Comparison of ENCODE assay signal across 8 cellular contexts in the genomic region with DNA sequence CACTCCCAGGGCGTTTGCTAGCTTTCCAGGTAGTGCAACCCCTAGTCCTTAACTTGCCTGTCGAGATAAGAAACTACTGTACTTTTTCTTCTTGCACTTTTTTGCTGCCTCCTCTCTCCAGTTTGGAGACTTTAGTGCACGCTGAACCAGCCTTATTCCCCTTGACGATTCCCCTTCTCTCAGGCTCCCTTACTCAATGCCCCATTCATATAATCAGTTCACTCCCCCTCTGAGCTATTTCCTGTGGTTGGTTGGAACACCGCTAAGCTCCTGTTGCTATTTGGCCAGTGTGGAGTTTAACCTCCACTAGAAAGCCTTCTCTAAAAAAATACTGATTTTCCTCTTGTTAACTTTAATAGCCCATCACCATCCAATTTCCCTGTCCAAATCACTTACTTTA. TPM values are rescaled to one million over a fixed set of nuclear protein-coding genes. Genes with fewer than 3 reads are reported as not detected.
DNase-seq lines count a peak whose midpoint lies in the region; ATAC-seq and TF ChIP-seq lines count a peak whose summit lies in the region.

No MANE protein-coding gene starts in this region.

- H3K4me3 ChIP-seq in AG04449 (ENCODE audit: low read depth, low read length) (peak overlapping the region; percentile 82), GM12875 (ENCODE audit: low read depth, low read length) (peak overlapping the region; percentile 69), heart left ventricle (peak overlapping the region; percentile 70 to 90 (median 79))

- H3K27me3 ChIP-seq in heart left ventricle = no peaks in the 10 kb centered on the region

- H3K27me3 Mint-ChIP-seq in activated naive CD8-positive, alpha-beta T cell treated with anti-CD3 and anti-CD28 coated beads, Interleukin-2, amount 10 ng/mL, durations not matched to agents 7 days and 5 days = no peaks in the 10 kb centered on the region

- no peak for DNase-seq in AG04449 (ENCODE audit: low read depth, low spot score)
- peak; percentile 36 for DNase-seq in NCI-H2227 treated with DMSO at 0.1 percent for 48 hours (lab: John Stamatoyannopoulos, UW)
- DNase-seq in activated naive CD8-positive, alpha-beta T cell treated with anti-CD3 and anti-CD28 coated beads, Interleukin-2, amount 10 ng/mL, durations not matched to agents 7 days and 5 days = no peak
- DNase-seq in heart left ventricle = no peak
- DNase-seq in pons (ENCODE audit: low spot score) = peak; percentile 84

- intact Hi-C loops in heart left ventricle (cut with DNase I) = loop anchor here in 4 of 10 donors (5.0 kb wide), 4 partner anchors 50 to 255 kb away; partner anchors contain the start of genes DUSP16 (in 3 of the 4), BORCS5 (in 1 of the 4), CDKN1B (in 1 of the 4) and GPR19 (in 1 of the 4)

- no peaks in the 10 kb centered on the region for H3K9me3 ChIP-seq in heart left ventricle

- peaks cover 13% of the 10 kb centered on the region for H3K36me3 Mint-ChIP-seq in activated naive CD8-positive, alpha-beta T cell treated with anti-CD3 and anti-CD28 coated beads, Interleukin-2, amount 10 ng/mL, durations not matched to agents 7 days and 5 days

- peaks cover 39% of the 10 kb centered on the region for H3K4me1 Mint-ChIP-seq in activated naive CD8-positive, alpha-beta T cell treated with anti-CD3 and anti-CD28 coated beads, Interleukin-2, amount 10 ng/mL, durations not matched to agents 7 days and 5 days

- 0 to 1% (median 0%) methylated on average over 5 of the region's 5 CpGs for WGBS in heart left ventricle, 4 donors

- peak overlapping the region; percentile 90 for H3K4me3 Mint-ChIP-seq in activated naive CD8-positive, alpha-beta T cell treated with anti-CD3 and anti-CD28 coated beads, Interleukin-2, amount 10 ng/mL, durations not matched to agents 7 days and 5 days

- POLR2A ChIA-PET in AG04449 (lab: Yijun Ruan, JAX) = no interaction called here
- POLR2A ChIA-PET in activated naive CD8-positive, alpha-beta T cell treated with anti-CD3 and anti-CD28 coated beads, Interleukin-2, amount 10 ng/mL, durations not matched to agents 7 days and 5 days (lab: Charles Lee) = interaction anchor here (1.0 to 2.2 kb wide), 7 partner anchors 11 to 125 kb away, joined by 3 to 8 read pairs (median 4); no protein-coding TSS in a partner anchor

- peaks cover 0 to 63% (median 25%) of the 10 kb centered on the region in 12 donors for H3K4me1 ChIP-seq in heart left ventricle

- no peak for ATAC-seq in activated naive CD8-positive, alpha-beta T cell treated with anti-CD3 and anti-CD28 coated beads, Interleukin-2, amount 10 ng/mL, durations not matched to agents 7 days and 5 days (ENCODE audit: low read depth)
- ATAC-seq in heart left ventricle = peak in 1 of 4 donors; percentile 32
- ATAC-seq in HG02642 (IDR thresholded peaks at IDR 0.05; ENCODE audit: poor library complexity, unreplicated experiment) = no peak
- ATAC-seq in GM19467 (IDR thresholded peaks at IDR 0.05; ENCODE audit: unreplicated experiment) = no peak

- no peak for TF ChIP-seq POLR2A in heart left ventricle (IDR thresholded peaks at IDR 0.05)

- peak overlapping the region; percentile 91 for H3K27ac Mint-ChIP-seq in activated naive CD8-positive, alpha-beta T cell treated with anti-CD3 and anti-CD28 coated beads, Interleukin-2, amount 10 ng/mL, durations not matched to agents 7 days and 5 days

- H3K9me3 Mint-ChIP-seq in activated naive CD8-positive, alpha-beta T cell treated with anti-CD3 and anti-CD28 coated beads, Interleukin-2, amount 10 ng/mL, durations not matched to agents 7 days and 5 days = no peaks in the 10 kb centered on the region

- H3K27ac ChIP-seq in heart left ventricle = peak overlapping the region; percentile 86 to 98 (median 94)

- TF ChIP-seq CTCF in AG04449 (IDR thresholded peaks at IDR 0.05; ENCODE audit: insufficient read depth, low read length, missing control alignments) = no peak
- TF ChIP-seq CTCF in GM12875 (IDR thresholded peaks at IDR 0.05; ENCODE audit: borderline replicate concordance, insufficient read depth, low read depth, low read length) = no peak
- no peak for TF ChIP-seq CTCF in heart left ventricle (IDR thresholded peaks at IDR 0.05)

- CTCF ChIA-PET in AG04449 (lab: Yijun Ruan, JAX) = interaction anchor here (1.3 to 1.4 kb wide), 2 partner anchors 42 to 49 kb away, joined by 3 to 4 read pairs; partner anchors contain the start of gene DUSP16

- H3K36me3 ChIP-seq in heart left ventricle = peaks cover 0 to 15% (median 3%) of the 10 kb centered on the region in 9 donors

RNA-seq across cellular contexts. Expression of gene CREBL2, which starts 0.7 kb away (rescaled TPM):
- total RNA-seq in activated naive CD8-positive, alpha-beta T cell treated with anti-CD3 and anti-CD28 coated beads, Interleukin-2, amount 10 ng/mL, durations not matched to agents 7 days and 5 days = 10 to 100 TPM; 21.4 to 23.3 TPM
- 10 to 100 TPM; 15.5 to 30.0 (median 19.9) TPM for total RNA-seq in heart left ventricle
- 10 to 100 TPM in 1 of 2 donors, 1 to 10 TPM in 1; 8.8 to 15.6 TPM for polyA plus RNA-seq in heart left ventricle

RNA-seq across cellular contexts. Expression of gene DUSP16, which starts 49.7 kb away (rescaled TPM):
- total RNA-seq in activated naive CD8-positive, alpha-beta T cell treated with anti-CD3 and anti-CD28 coated beads, Interleukin-2, amount 10 ng/mL, durations not matched to agents 7 days and 5 days = 10 to 100 TPM; 32.2 to 38.1 TPM
- total RNA-seq in heart left ventricle = 10 to 100 TPM in 8 of 9 donors, 1 to 10 TPM in 1; 9.7 to 24.7 (median 15.5) TPM
- 10 to 100 TPM in 1 of 2 donors, 1 to 10 TPM in 1; 2.5 to 10.4 TPM for polyA plus RNA-seq in heart left ventricle

Comparison
In these comparisons a context has a peak if more than half of its experiments do, and no peak if none do; other contexts are left out.
1. DNase-seq: peak in NCI-H2227 treated with DMSO at 0.1 percent for 48 hours (single experiment) and pons (single experiment); none in AG04449 (single experiment), activated naive CD8-positive, alpha-beta T cell treated with anti-CD3 and anti-CD28 coated beads, Interleukin-2, amount 10 ng/mL, durations not matched to agents 7 days and 5 days (single experiment) and heart left ventricle (0 of 5).
2. Peak in every context shown above with its lines, with median percentiles within 50 percentile points of each other: H3K4me3 ChIP-seq.